Comparison of ENCODE assay signal across 24 cellular contexts in genomic region chr17:33854596-33854995, GRCh38.
"Had no signal": no experiment of that assay in that cellular context is flagged by ENCODE, and none has a peak within 500 bp of the region (broad histone marks: within the 10 kb centered on the region; RNA-seq: fewer than 3 reads in every experiment).

No MANE protein-coding gene starts in this region.

- H3K27ac ChIP-seq: dorsolateral prefrontal cortex, esophagus muscularis mucosa, gastrocnemius medialis, neural progenitor cell, ovary, right lobe of liver, spleen, tibial artery, upper lobe of right lung, vagina had no signal

- H3K36me3 ChIP-seq: esophagus muscularis mucosa, gastrocnemius medialis, neural progenitor cell, ovary, right lobe of liver, spleen, tibial artery, upper lobe of right lung, vagina had no signal

- DNase-seq: cortex of kidney; dorsolateral prefrontal cortex; effector memory CD4-positive, alpha-beta T cell; gastrocnemius medialis; kidney; left colon; left ventricle myocardium superior; mesenchymal stem cell; midbrain; nucleus accumbens; ovary; right lobe of liver; spleen; stimulated activated CD4-positive, alpha-beta T cell treated with anti-CD3 and anti-CD28 coated beads, Interleukin-15, amount 100 ng/mL, for 24 hours; stimulated activated CD4-positive, alpha-beta T cell treated with anti-CD3 and anti-CD28 coated beads, Interleukin-1b, Interleukin-23, amount 100 ng/mL, for 48 hours; stimulated activated CD4-positive, alpha-beta T cell treated with anti-CD3 and anti-CD28 coated beads, Interleukin-4, amount 100 ng/mL, for 24 hours; tibial artery; upper lobe of right lung had no signal

- H3K4me2 ChIP-seq: neural progenitor cell had no signal

- H2AFZ ChIP-seq: neural progenitor cell had no signal

- ATAC-seq: gastrocnemius medialis; left colon; left ventricle myocardium superior; natural killer cell treated with Interleukin-12 subunit alpha and Interleukin-12 subunit beta and Interleukin-15 and Interleukin-18, amount 100 ng/mL, for 72 hours; right lobe of liver; stimulated activated memory B cell treated with anti-CD40 and anti-IgM and Interleukin-4, amounts not matched to agents 10 μg/mL and 1 μg/mL and 100 μg/mL, for 72 hours; upper lobe of right lung had no signal

- H3K4me3 ChIP-seq: dorsolateral prefrontal cortex, esophagus muscularis mucosa, gastrocnemius medialis, lung, neural progenitor cell, ovary, right lobe of liver, spleen, tibial artery, upper lobe of right lung, vagina had no signal

- H3K27me3 ChIP-seq: gastrocnemius medialis, neural progenitor cell, ovary, right lobe of liver, vagina had no signal

- H3K9ac ChIP-seq: neural progenitor cell had no signal

- H3K4me1 ChIP-seq: esophagus muscularis mucosa, gastrocnemius medialis, neural progenitor cell, right lobe of liver, spleen, tibial artery, upper lobe of right lung, vagina had no signal

- H3K9me3 ChIP-seq: esophagus muscularis mucosa, gastrocnemius medialis, ovary, right lobe of liver, spleen, tibial artery, upper lobe of right lung, vagina had no signal
